Comparison of ENCODE assay signal across 19 cellular contexts in genomic region chr13:111844682-111845081, GRCh38.
A peak's percentile ranks its signal among the peaks of the same experiment; 100 is the strongest.
DNase-seq lines count a peak whose midpoint lies in the region; ATAC-seq, FAIRE-seq and TF ChIP-seq lines count a peak whose summit lies in the region.
"Had no signal": no experiment of that assay in that cellular context is flagged by ENCODE, and none has a peak within 500 bp of the region (broad histone marks: within the 10 kb centered on the region; RNA-seq: fewer than 3 reads in every experiment).

No MANE protein-coding gene starts in this region.

- H4K5ac ChIP-seq in H1 (ENCODE audit: insufficient read length, low read depth, low read length), result peak overlapping the region; percentile 44

- H2BK5ac ChIP-seq in H1 (ENCODE audit: low read depth, low read length), result peak overlapping the region; percentile 99; the same call in 1 of the 2 replicates

- peak; percentile 15 for ATAC-seq in activated naive CD8-positive, alpha-beta T cell treated with anti-CD3 and anti-CD28 coated beads, Interleukin-2, amount 50 U/mL, for 24 hours
- ATAC-seq in stimulated activated effector memory CD8-positive, alpha-beta T cell treated with anti-CD3 and anti-CD28 coated beads, Interleukin-12 subunit alpha, Interleukin-12 subunit beta, amount 100 ng/mL, for 72 hours, result peak; percentile 40
- ATAC-seq in aorta (ENCODE audit: low FRiP score), result peak; percentile 7
- no peak for ATAC-seq in activated CD8-positive, alpha-beta T cell treated with anti-CD3 and anti-CD28 coated beads for 36 hours

- intact Hi-C loops in aorta (cut with DNase I) (no loop called here), sigmoid colon (cut with DNase I) (no loop called here)
- intact Hi-C loops in activated CD8-positive, alpha-beta T cell treated with anti-CD3 and anti-CD28 coated beads for 36 hours (cut with micrococcal nuclease), result no loop called here

- H3K18ac ChIP-seq in H1 (ENCODE audit: extremely low read depth, low read length), result peak overlapping the region; percentile 43

- H3K23ac ChIP-seq in H1 (ENCODE audit: insufficient read length), result no peak overlapping the region

- H2BK15ac ChIP-seq in H1 (ENCODE audit: low read length), result no peak overlapping the region

- H3K27me3 Mint-ChIP-seq in activated naive CD8-positive, alpha-beta T cell treated with anti-CD3 and anti-CD28 coated beads, Interleukin-2, amount 50 U/mL, for 24 hours, result peaks cover 12% of the 10 kb centered on the region
- peaks cover 33% of the 10 kb centered on the region for H3K27me3 Mint-ChIP-seq in activated naive CD8-positive, alpha-beta T cell treated with anti-CD3 and anti-CD28 coated beads for 36 hours
- peaks cover 17% of the 10 kb centered on the region for H3K27me3 Mint-ChIP-seq in activated CD8-positive, alpha-beta T cell treated with anti-CD3 and anti-CD28 coated beads for 36 hours

- no peaks in the 10 kb centered on the region for H4K20me1 ChIP-seq in H1 (replicated peaks in 1 of 2; ENCODE audit: control insufficient read depth in 1 of 2, insufficient read depth in 2 of 2, low read length in 2 of 2)
- H4K20me1 ChIP-seq: BLaER1 had no signal

- no peak for DNase-seq in activated naive CD8-positive, alpha-beta T cell treated with anti-CD3 and anti-CD28 coated beads, Interleukin-2, amount 50 U/mL, for 24 hours
- DNase-seq in activated naive CD8-positive, alpha-beta T cell treated with anti-CD3 and anti-CD28 coated beads for 36 hours, result no peak
- DNase-seq in H1 (ENCODE audit: low read depth in 1 of 2, low spot score in 2 of 2), result no peak
- DNase-seq in stimulated activated effector memory CD8-positive, alpha-beta T cell treated with anti-CD3 and anti-CD28 coated beads, Interleukin-12 subunit alpha, Interleukin-12 subunit beta, amount 100 ng/mL, for 72 hours (ENCODE audit: low spot score in 2 of 2), result no peak
- DNase-seq in aorta, result no peak
- no peak for DNase-seq in activated CD8-positive, alpha-beta T cell treated with anti-CD3 and anti-CD28 coated beads for 36 hours
- no peak for DNase-seq in sigmoid colon
- DNase-seq: 8988T; AML-193; Caco-2; CD8-positive, alpha-beta memory T cell; DND-41; GDM1; GOT3 had no signal

- H2BK12ac ChIP-seq in H1 (ENCODE audit: low read depth, low read length), result peak overlapping the region; percentile 89

- H3K14ac ChIP-seq in H1 (ENCODE audit: insufficient read length), result no peak overlapping the region

- H3K9me3 ChIP-seq in H1 (ENCODE audit: insufficient read depth in 2 of 2, low read depth in 1 of 2, low read length in 1 of 2), result peaks cover 5% of the 10 kb centered on the region in 2 experiments; a peak in 1 of 4 replicates
- H3K9me3 ChIP-seq in aorta (ENCODE audit: control insufficient read depth, low read length), result peaks cover 3% of the 10 kb centered on the region
- no peaks in the 10 kb centered on the region for H3K9me3 ChIP-seq in sigmoid colon
- H3K9me3 ChIP-seq: Caco-2, HAP-1 had no signal

- H2BK120ac ChIP-seq in H1 (replicated peaks; ENCODE audit: low read depth, low read length), result peak overlapping the region; percentile 90

- H3K4ac ChIP-seq in H1 (replicated peaks; ENCODE audit: insufficient read length, low read depth, low read length), result no peak overlapping the region

- H3K79me2 ChIP-seq in H1 (ENCODE audit: control insufficient read depth in 1 of 2, insufficient read depth in 2 of 2, low read length in 2 of 2), result no peaks in the 10 kb centered on the region

- no peak overlapping the region for H3K9ac ChIP-seq in H1 (replicated peaks in 1 of 4; ENCODE audit: extremely low read depth in 1 of 4, low read depth in 3 of 4, low read length in 3 of 4)
- H3K9ac ChIP-seq: BLaER1 had no signal

- TF ChIP-seq EP300 in H1 (IDR thresholded peaks at IDR 0.05; ENCODE audit: borderline replicate concordance in 1 of 2, low read depth in 2 of 2, low read length in 2 of 2), result no peak
- TF ChIP-seq EP300 in sigmoid colon (IDR thresholded peaks at IDR 0.05), result no peak

- no peak for TF ChIP-seq RAD21 in H1 (IDR thresholded peaks at IDR 0.05 in 1 of 2, conservative IDR thresholded peaks at IDR 0.05 in 1 of 2; ENCODE audit: low read depth in 2 of 2, low read length in 2 of 2)

- H3K27ac Mint-ChIP-seq in activated naive CD8-positive, alpha-beta T cell treated with anti-CD3 and anti-CD28 coated beads, Interleukin-2, amount 50 U/mL, for 24 hours, result no peak overlapping the region
- H3K27ac Mint-ChIP-seq in activated naive CD8-positive, alpha-beta T cell treated with anti-CD3 and anti-CD28 coated beads for 36 hours, result no peak overlapping the region
- no peak overlapping the region for H3K27ac Mint-ChIP-seq in stimulated activated effector memory CD8-positive, alpha-beta T cell treated with anti-CD3 and anti-CD28 coated beads, Interleukin-12 subunit alpha, Interleukin-12 subunit beta, amount 100 ng/mL, for 72 hours
- H3K27ac Mint-ChIP-seq in activated CD8-positive, alpha-beta T cell treated with anti-CD3 and anti-CD28 coated beads for 36 hours, result no peak overlapping the region
- H3K27ac Mint-ChIP-seq: CD8-positive, alpha-beta memory T cell had no signal

- H3K36me3 Mint-ChIP-seq in activated naive CD8-positive, alpha-beta T cell treated with anti-CD3 and anti-CD28 coated beads, Interleukin-2, amount 50 U/mL, for 24 hours (ENCODE audit: low read depth), result no peaks in the 10 kb centered on the region
- no peaks in the 10 kb centered on the region for H3K36me3 Mint-ChIP-seq in activated naive CD8-positive, alpha-beta T cell treated with anti-CD3 and anti-CD28 coated beads for 36 hours
- H3K36me3 Mint-ChIP-seq in stimulated activated effector memory CD8-positive, alpha-beta T cell treated with anti-CD3 and anti-CD28 coated beads, Interleukin-12 subunit alpha, Interleukin-12 subunit beta, amount 100 ng/mL, for 72 hours, result no peaks in the 10 kb centered on the region
- H3K36me3 Mint-ChIP-seq in activated CD8-positive, alpha-beta T cell treated with anti-CD3 and anti-CD28 coated beads for 36 hours (ENCODE audit: low read depth), result no peaks in the 10 kb centered on the region
- H3K36me3 Mint-ChIP-seq: CD8-positive, alpha-beta memory T cell had no signal

- H4K91ac ChIP-seq in H1 (replicated peaks; ENCODE audit: insufficient read length, low read length), result peak overlapping the region; percentile 88

- H2AFZ ChIP-seq in H1 (ENCODE audit: low read length), result no peak overlapping the region

- no peak overlapping the region for H3K27ac ChIP-seq in H1 (ENCODE audit: low read depth, low read length)
- no peak overlapping the region for H3K27ac ChIP-seq in aorta (ENCODE audit: low read depth in 1 of 2, low read length in 2 of 2)
- no peak overlapping the region for H3K27ac ChIP-seq in sigmoid colon
- H3K27ac ChIP-seq: BLaER1, HL-60 had no signal

- H2BK20ac ChIP-seq in H1 (ENCODE audit: low read length), result peak overlapping the region; percentile 75

- no peaks in the 10 kb centered on the region for H3K27me3 ChIP-seq in H1 (replicated peaks in 1 of 4; ENCODE audit: control insufficient read depth in 3 of 4, extremely low read depth in 1 of 4, insufficient read depth in 3 of 4, low read length in 3 of 4)
- no peaks in the 10 kb centered on the region for H3K27me3 ChIP-seq in aorta (ENCODE audit: control insufficient read depth in 1 of 2, insufficient read depth in 2 of 2, low read length in 1 of 2)
- H3K27me3 ChIP-seq in sigmoid colon, result peaks cover 0 to 37% (median 0%) of the 10 kb centered on the region in 3 donors
- H3K27me3 ChIP-seq: BLaER1 had no signal

- TF ChIP-seq CTCF in H1 (IDR thresholded peaks at IDR 0.05; ENCODE audit: control extremely low read depth in 1 of 3, insufficient read depth in 1 of 3, low read depth in 1 of 3, low read length in 3 of 3) (no peak), sigmoid colon (IDR thresholded peaks at IDR 0.05) (no peak)
- TF ChIP-seq CTCF in activated CD8-positive, alpha-beta T cell treated with anti-CD3 and anti-CD28 coated beads for 36 hours (IDR thresholded peaks at IDR 0.05), result no peak

- H3K23me2 ChIP-seq in H1 (ENCODE audit: low read depth, low read length), result no peaks in the 10 kb centered on the region

- peaks cover 5% of the 10 kb centered on the region for H3K9me3 Mint-ChIP-seq in activated naive CD8-positive, alpha-beta T cell treated with anti-CD3 and anti-CD28 coated beads, Interleukin-2, amount 50 U/mL, for 24 hours
- H3K9me3 Mint-ChIP-seq in activated naive CD8-positive, alpha-beta T cell treated with anti-CD3 and anti-CD28 coated beads for 36 hours, result peaks cover 5% of the 10 kb centered on the region
- no peaks in the 10 kb centered on the region for H3K9me3 Mint-ChIP-seq in stimulated activated effector memory CD8-positive, alpha-beta T cell treated with anti-CD3 and anti-CD28 coated beads, Interleukin-12 subunit alpha, Interleukin-12 subunit beta, amount 100 ng/mL, for 72 hours
- peaks cover 2% of the 10 kb centered on the region for H3K9me3 Mint-ChIP-seq in activated CD8-positive, alpha-beta T cell treated with anti-CD3 and anti-CD28 coated beads for 36 hours

- H3K4me3 ChIP-seq in H1 (ENCODE audit: extremely low read depth in 1 of 4, insufficient read depth in 2 of 4, low read depth in 3 of 4, low read length in 4 of 4), result no peak overlapping the region
- H3K4me3 ChIP-seq in aorta (ENCODE audit: low read length in 2 of 2), result no peak overlapping the region
- H3K4me3 ChIP-seq in sigmoid colon, result no peak overlapping the region
- H3K4me3 ChIP-seq: BLaER1, HAP-1 had no signal

- POLR2A ChIA-PET in H1 (lab: Charles Lee; ENCODE audit: partially characterized antibody), result no interaction called here
- POLR2A ChIA-PET in activated CD8-positive, alpha-beta T cell treated with anti-CD3 and anti-CD28 coated beads for 36 hours (lab: Charles Lee), result no interaction called here

- H3K4me3 Mint-ChIP-seq in activated naive CD8-positive, alpha-beta T cell treated with anti-CD3 and anti-CD28 coated beads, Interleukin-2, amount 50 U/mL, for 24 hours, result no peak overlapping the region
- H3K4me3 Mint-ChIP-seq in activated naive CD8-positive, alpha-beta T cell treated with anti-CD3 and anti-CD28 coated beads for 36 hours, result no peak overlapping the region
- H3K4me3 Mint-ChIP-seq in stimulated activated effector memory CD8-positive, alpha-beta T cell treated with anti-CD3 and anti-CD28 coated beads, Interleukin-12 subunit alpha, Interleukin-12 subunit beta, amount 100 ng/mL, for 72 hours, result no peak overlapping the region
- H3K4me3 Mint-ChIP-seq in activated CD8-positive, alpha-beta T cell treated with anti-CD3 and anti-CD28 coated beads for 36 hours, result no peak overlapping the region

- no peak for TF ChIP-seq POLR2A in H1 (IDR thresholded peaks at IDR 0.05; ENCODE audit: control extremely low read depth in 1 of 2, low read depth in 2 of 2, low read length in 2 of 2)
- TF ChIP-seq POLR2A in sigmoid colon (IDR thresholded peaks at IDR 0.05), result no peak

- WGBS in H1 (ENCODE audit: extremely low coverage in 1 of 2, insufficient coverage in 1 of 2, insufficient read length in 1 of 2, insufficient replicate concordance in 2 of 2, low coverage in 1 of 2, low lambda C conversion rate in 2 of 2, missing lambda C conversion rate in 1 of 2), 2 experiments, result 88% methylated on average over 20 of the region's 20 CpGs; no CpG with 5 or more reads in 1 of the 2 experiments
- WGBS in aorta, 2 donors, result 92 to 96% methylated on average over 20 of the region's 20 CpGs
- WGBS in sigmoid colon, 2 donors, result 93 to 94% methylated on average over 20 of the region's 20 CpGs

- CTCF ChIA-PET in H1 (lab: Charles Lee; ENCODE audit: partially characterized antibody), result no interaction called here
- CTCF ChIA-PET in activated CD8-positive, alpha-beta T cell treated with anti-CD3 and anti-CD28 coated beads for 36 hours (lab: Charles Lee), result no interaction called here

- H3K4me2 ChIP-seq in H1 (ENCODE audit: insufficient read depth in 1 of 2, low read depth in 2 of 2, low read length in 2 of 2), result no peak overlapping the region

- H3K4me1 ChIP-seq in H1 (replicated peaks in 1 of 4; ENCODE audit: control insufficient read depth in 3 of 4, insufficient read depth in 4 of 4, low read length in 3 of 4) (peaks cover 4 to 21% (median 10%) of the 10 kb centered on the region in 4 experiments), aorta (ENCODE audit: control insufficient read depth in 1 of 2, insufficient read depth in 2 of 2, low read length in 2 of 2) (no peaks in the 10 kb centered on the region), sigmoid colon (no peaks in the 10 kb centered on the region)
- H3K4me1 ChIP-seq: Caco-2, HAP-1 had no signal

- H3K79me1 ChIP-seq in H1 (ENCODE audit: low read depth, low read length), result no peaks in the 10 kb centered on the region

- H4K8ac ChIP-seq in H1 (ENCODE audit: extremely low read depth, insufficient read depth, low read length), result no peak overlapping the region; the same call in 1 of the 2 replicates

- H3K36me3 ChIP-seq in H1 (ENCODE audit: control insufficient read depth in 2 of 4, insufficient read depth in 4 of 4, low read length in 3 of 4), result no peaks in the 10 kb centered on the region
- H3K36me3 ChIP-seq in aorta (ENCODE audit: control insufficient read depth in 1 of 2, insufficient read depth in 2 of 2, low read length in 1 of 2), result no peaks in the 10 kb centered on the region
- H3K36me3 ChIP-seq in sigmoid colon, result no peaks in the 10 kb centered on the region
- H3K36me3 ChIP-seq: BLaER1, HAP-1 had no signal

- no peaks in the 10 kb centered on the region for H3K4me1 Mint-ChIP-seq in activated naive CD8-positive, alpha-beta T cell treated with anti-CD3 and anti-CD28 coated beads, Interleukin-2, amount 50 U/mL, for 24 hours
- no peaks in the 10 kb centered on the region for H3K4me1 Mint-ChIP-seq in activated naive CD8-positive, alpha-beta T cell treated with anti-CD3 and anti-CD28 coated beads for 36 hours
- no peaks in the 10 kb centered on the region for H3K4me1 Mint-ChIP-seq in stimulated activated effector memory CD8-positive, alpha-beta T cell treated with anti-CD3 and anti-CD28 coated beads, Interleukin-12 subunit alpha, Interleukin-12 subunit beta, amount 100 ng/mL, for 72 hours
- H3K4me1 Mint-ChIP-seq in activated CD8-positive, alpha-beta T cell treated with anti-CD3 and anti-CD28 coated beads for 36 hours (ENCODE audit: low read depth), result no peaks in the 10 kb centered on the region
- H3K4me1 Mint-ChIP-seq: CD8-positive, alpha-beta memory T cell had no signal

- FAIRE-seq in H1 (lab: Jason Lieb, UNC), result no peak
- FAIRE-seq: GM12892, GM19239 had no signal

- peak overlapping the region; percentile 79; the same call in 1 of the 2 replicates for H2AK5ac ChIP-seq in H1 (ENCODE audit: low read depth, low read length)

- no peak overlapping the region for H3K56ac ChIP-seq in H1 (replicated peaks; ENCODE audit: insufficient read length, low read depth, low read length)
